Comparison of ENCODE assay signal across 18 cellular contexts in genomic region chr12:108117163-108117849, GRCh38. TPM values are rescaled to one million over a fixed set of nuclear protein-coding genes. Genes with fewer than 3 reads are reported as not detected.
A peak's percentile ranks its signal among the peaks of the same experiment; 100 is the strongest.
DNase-seq lines count a peak whose midpoint lies in the region; ATAC-seq, FAIRE-seq and TF ChIP-seq lines count a peak whose summit lies in the region.
"Had no signal": no experiment of that assay in that cellular context is flagged by ENCODE, and none has a peak within 500 bp of the region (broad histone marks: within the 10 kb centered on the region; RNA-seq: fewer than 3 reads in every experiment).

No MANE protein-coding gene starts in this region.

- H4K5ac ChIP-seq in H9 (ENCODE audit: insufficient read length, low read depth, low read length) = no peak overlapping the region

- CTCF ChIA-PET in K562 (lab: Yijun Ruan, JAX; ENCODE audit: low intra/inter-chr PET ratio) = no interaction called here

- in situ Hi-C loops in K562 (cut with MboI) = no loop called here

- H3K18ac ChIP-seq in H9 (ENCODE audit: insufficient read length, low read depth, low read length) (no peak overlapping the region), mesenchymal stem cell (ENCODE audit: low read depth in 1 of 2, low read length in 2 of 2) (no peak overlapping the region)

- H3K79me2 ChIP-seq in H9 (ENCODE audit: insufficient read depth, low read length) = no peaks in the 10 kb centered on the region
- peaks cover 10% of the 10 kb centered on the region; the same call in 2 of the 3 replicates for H3K79me2 ChIP-seq in K562 (ENCODE audit: control insufficient read depth, insufficient read depth, low read length)

- TF ChIP-seq CTCF in H9 (conservative IDR thresholded peaks at IDR 0.05) (no peak), K562 (IDR thresholded peaks at IDR 0.05 in 2 of 3, conservative IDR thresholded peaks at IDR 0.05 in 1 of 3; ENCODE audit: insufficient read depth in 2 of 3, low read depth in 1 of 3, low read length in 3 of 3) (no peak), omental fat pad (IDR thresholded peaks at IDR 0.05) (no peak)

- no peaks in the 10 kb centered on the region for H3K9me1 ChIP-seq in K562 (ENCODE audit: control insufficient read depth, insufficient read depth, low read length)

- H3K23ac ChIP-seq in H9 (ENCODE audit: insufficient read length, low read depth, low read length) (no peak overlapping the region), mesenchymal stem cell (ENCODE audit: low read length in 2 of 2) (no peak overlapping the region)

- H3K4me1 Mint-ChIP-seq in H9 = peaks cover 43 to 57% of the 10 kb centered on the region in 2 experiments

- peak; percentile 62 for DNase-seq in H9
- DNase-seq in NCI-H2171 treated with DMSO at 0.1 percent for 48 hours (lab: John Stamatoyannopoulos, UW) = peak; percentile 70
- peak; percentile 78 to 93 (median 86) for DNase-seq in K562 (ENCODE audit: extremely low read depth in 1 of 4, low spot score in 3 of 4)
- no peak for DNase-seq in mesenchymal stem cell
- no peak for DNase-seq in omental fat pad (ENCODE audit: low spot score)
- no peak for DNase-seq in activated T-cell treated with anti-CD3 and anti-CD28 coated beads for 4 hours
- DNase-seq: activated CD4-positive, alpha-beta memory T cell treated with anti-CD3 and anti-CD28 coated beads, Interleukin-2, amount 10 ng/mL, durations not matched to agents 7 days and 5 days; activated T-cell treated with anti-CD3 and anti-CD28 coated beads, Interleukin-2, amount 50 U/mL, for 72 hours; effector CD4-positive, alpha-beta T cell; kidney glomerular epithelial cell; NCI-H187 treated with DMSO at 0.1 percent for 48 hours; stimulated activated naive CD4-positive, alpha-beta T cell; SW 1271; transverse colon had no signal

- no peak overlapping the region for H2BK120ac ChIP-seq in H9 (ENCODE audit: low read depth, low read length, poor library complexity, severe bottlenecking)
- no peak overlapping the region for H2BK120ac ChIP-seq in mesenchymal stem cell (ENCODE audit: low read depth, low read length)

- H3K36me3 Mint-ChIP-seq in H9 (ENCODE audit: insufficient read depth in 1 of 3, low read depth in 3 of 3) = no peaks in the 10 kb centered on the region; a peak in 1 of 7 replicates

- H2AFZ ChIP-seq in H9 (ENCODE audit: low read length) (no peak overlapping the region), K562 (ENCODE audit: low read depth, low read length) (peak overlapping the region; percentile 51; the same call in 1 of the 2 replicates), mesenchymal stem cell (ENCODE audit: low read depth, low read length) (no peak overlapping the region)

- H3K27me3 Mint-ChIP-seq in H9 (ENCODE audit: low read depth) = no peaks in the 10 kb centered on the region; the same call in 1 of the 2 replicates

- no peak overlapping the region for H3K4me3 Mint-ChIP-seq in H9
- H3K4me3 Mint-ChIP-seq: activated CD4-positive, alpha-beta memory T cell treated with anti-CD3 and anti-CD28 coated beads, Interleukin-2, amount 10 ng/mL, durations not matched to agents 7 days and 5 days; activated T-cell treated with anti-CD3 and anti-CD28 coated beads, Interleukin-2, amount 50 U/mL, for 72 hours; neural crest cell had no signal

- H3T11ph ChIP-seq in H9 (ENCODE audit: low read length) = no peak overlapping the region

- H3K27ac Mint-ChIP-seq in H9 = 0 out of 7 replicates have a peak overlapping the region, but pooled peaks of 1 of the 3 experiments have one; percentile 5
- H3K27ac Mint-ChIP-seq: activated CD4-positive, alpha-beta memory T cell treated with anti-CD3 and anti-CD28 coated beads, Interleukin-2, amount 10 ng/mL, durations not matched to agents 7 days and 5 days; activated T-cell treated with anti-CD3 and anti-CD28 coated beads, Interleukin-2, amount 50 U/mL, for 72 hours had no signal

- no peak overlapping the region for H2BK5ac ChIP-seq in H9 (ENCODE audit: insufficient read length, low read length)
- H2BK5ac ChIP-seq in mesenchymal stem cell (ENCODE audit: low read depth, low read length, poor library complexity, severe bottlenecking) = no peak overlapping the region

- H3K4me1 ChIP-seq in H9 (ENCODE audit: insufficient read depth, low read length) (peaks cover 17% of the 10 kb centered on the region; the same call in 1 of the 2 replicates), K562 (replicated peaks in 1 of 2; ENCODE audit: control insufficient read depth in 2 of 2, insufficient read depth in 2 of 2, low read length in 2 of 2) (peaks cover 32 to 66% of the 10 kb centered on the region in 2 experiments), mesenchymal stem cell (ENCODE audit: control insufficient read depth, insufficient read depth, low read depth, low read length) (no peaks in the 10 kb centered on the region)

- no peak overlapping the region for H3K4ac ChIP-seq in H9 (ENCODE audit: low read depth, low read length)
- no peak overlapping the region for H3K4ac ChIP-seq in mesenchymal stem cell (ENCODE audit: low read depth in 1 of 2, low read length in 2 of 2)

- peak; percentile 86 for FAIRE-seq in K562 (lab: Jason Lieb, UNC)
- FAIRE-seq: H54 had no signal

- intact Hi-C loops in K562 (cut with micrococcal nuclease) = loop anchor here (1.0 kb wide), 1 partner anchor 12 kb away; the partner anchor contains the start of gene WSCD2

- BruUV-seq in K562 (replicated peaks; lab: Mats Ljungman, UMichigan) = no TSS peak

- H3K14ac ChIP-seq in H9 (ENCODE audit: insufficient read depth, low read length) (no peak overlapping the region), mesenchymal stem cell (ENCODE audit: low read length in 2 of 2) (no peak overlapping the region)

- no peak for TF ChIP-seq RAD21 in K562 (CRISPR knock-in tag; conservative IDR thresholded peaks at IDR 0.05 in 1 of 2, IDR thresholded peaks at IDR 0.05 in 1 of 2)

- no peak overlapping the region for H2AK5ac ChIP-seq in H9 (ENCODE audit: insufficient read length, low read length)
- no peak overlapping the region for H2AK5ac ChIP-seq in mesenchymal stem cell (ENCODE audit: low read length, severe bottlenecking)

- H3K56ac ChIP-seq in H9 (ENCODE audit: insufficient read length, low read depth, low read length) = no peak overlapping the region

- H3K9ac ChIP-seq in H9 (ENCODE audit: extremely low read depth, insufficient read length, low read length) (no peak overlapping the region), K562 (ENCODE audit: insufficient read depth in 1 of 2, low read depth in 2 of 2, low read length in 2 of 2) (peak overlapping the region in 1 of 2 experiments; percentile 31; a peak in 1 of 4 replicates), mesenchymal stem cell (ENCODE audit: low read length) (no peak overlapping the region)

- H3K4me3 ChIP-seq in K562 = no peak overlapping the region
- no peak overlapping the region for H3K4me3 ChIP-seq in mesenchymal stem cell (ENCODE audit: insufficient read depth in 1 of 2, low read depth in 1 of 2, low read length in 2 of 2)
- H3K4me3 ChIP-seq: transverse colon had no signal

- H4K91ac ChIP-seq in H9 (ENCODE audit: insufficient read length, low read depth, low read length) (no peak overlapping the region), mesenchymal stem cell (ENCODE audit: low read length) (no peak overlapping the region)

- no peaks in the 10 kb centered on the region for H3K79me1 ChIP-seq in H9 (ENCODE audit: insufficient read depth, low read depth, low read length, poor library complexity, severe bottlenecking)
- H3K79me1 ChIP-seq in mesenchymal stem cell (replicated peaks; ENCODE audit: low read length, poor library complexity, severe bottlenecking) = no peaks in the 10 kb centered on the region

- H4K20me1 ChIP-seq in H9 (ENCODE audit: control insufficient read depth, insufficient read depth, insufficient read length) (no peaks in the 10 kb centered on the region), K562 (replicated peaks; ENCODE audit: control insufficient read depth, insufficient read depth, low read length) (no peaks in the 10 kb centered on the region)

- TF ChIP-seq EP300 in K562 (IDR thresholded peaks at IDR 0.05; ENCODE audit: low read length) = peak; percentile 58

- TF ChIP-seq POLR2A in K562 (conservative IDR thresholded peaks at IDR 0.05) = peak; percentile 99

- H3K9me3 Mint-ChIP-seq in H9 = no peaks in the 10 kb centered on the region; a peak in 2 of 5 replicates
- H3K9me3 Mint-ChIP-seq: activated CD4-positive, alpha-beta memory T cell treated with anti-CD3 and anti-CD28 coated beads, Interleukin-2, amount 10 ng/mL, durations not matched to agents 7 days and 5 days; activated T-cell treated with anti-CD3 and anti-CD28 coated beads, Interleukin-2, amount 50 U/mL, for 72 hours; neural crest cell had no signal

- WGBS in H9 (ENCODE audit: extremely low coverage, insufficient read length, low lambda C conversion rate) = no CpG with 5 or more reads among the region's 6 CpGs
- 22% methylated on average over 6 of the region's 6 CpGs for WGBS in K562 (ENCODE audit: insufficient coverage, low coverage, missing lambda C conversion rate)
- 74% methylated on average over 5 of the region's 6 CpGs for WGBS in mesenchymal stem cell

- no peaks in the 10 kb centered on the region for H3K23me2 ChIP-seq in H9 (ENCODE audit: insufficient read length, low read depth, low read length, poor library complexity, severe bottlenecking)

- H3K27ac ChIP-seq in H9 (ENCODE audit: insufficient read length, low read depth, low read length) (no peak overlapping the region), K562 (ENCODE audit: extremely low read depth, low read depth, low read length) (peak overlapping the region; percentile 90), mesenchymal stem cell (ENCODE audit: low read length, poor library complexity, severe bottlenecking) (no peak overlapping the region)
- H3K27ac ChIP-seq: transverse colon had no signal

- H3K4me2 ChIP-seq in H9 (ENCODE audit: insufficient read depth, insufficient read length, low read length) = no peak overlapping the region
- H3K4me2 ChIP-seq in K562 (ENCODE audit: insufficient read depth, low read length) = no peak overlapping the region
- peak overlapping the region; percentile 19 for H3K4me2 ChIP-seq in mesenchymal stem cell (ENCODE audit: low read length, poor library complexity, severe bottlenecking)

- H3K36me3 ChIP-seq in K562 (ENCODE audit: control insufficient read depth, insufficient read depth, low read length) (no peaks in the 10 kb centered on the region), mesenchymal stem cell (ENCODE audit: control insufficient read depth in 1 of 2, insufficient read depth in 2 of 2, low read depth in 1 of 2, low read length in 2 of 2) (no peaks in the 10 kb centered on the region)
- H3K36me3 ChIP-seq: transverse colon had no signal

- H2BK20ac ChIP-seq in H9 (ENCODE audit: low read depth, low read length, poor library complexity, severe bottlenecking) = no peak overlapping the region

- H4K8ac ChIP-seq in H9 (replicated peaks; ENCODE audit: insufficient read length, low read depth, low read length) (no peak overlapping the region), mesenchymal stem cell (ENCODE audit: low read length) (no peak overlapping the region)

- ATAC-seq in K562 (peak; percentile 87), omental fat pad (ENCODE audit: low FRiP score) (no peak), HG03439 (IDR thresholded peaks at IDR 0.05; ENCODE audit: unreplicated experiment) (no peak), GM19035 (IDR thresholded peaks at IDR 0.05; ENCODE audit: unreplicated experiment) (no peak)
- ATAC-seq: activated T-cell treated with anti-CD3 and anti-CD28 coated beads, Interleukin-2, amount 50 U/mL, for 72 hours had no signal

- H2BK12ac ChIP-seq in H9 (ENCODE audit: insufficient read length, low read depth, low read length) (no peak overlapping the region), mesenchymal stem cell (ENCODE audit: low read length in 2 of 2) (no peak overlapping the region)

- H2BK15ac ChIP-seq in H9 (ENCODE audit: low read depth, low read length) (no peak overlapping the region), mesenchymal stem cell (ENCODE audit: low read depth, poor library complexity, severe bottlenecking) (no peak overlapping the region)

- no peaks in the 10 kb centered on the region for H3K27me3 ChIP-seq in H9 (ENCODE audit: insufficient read depth, low read length)
- no peaks in the 10 kb centered on the region for H3K27me3 ChIP-seq in K562 (ENCODE audit: control insufficient read depth in 2 of 2, insufficient read depth in 2 of 2, low read length in 2 of 2)
- peaks cover 4 to 50% of the 10 kb centered on the region in 2 experiments for H3K27me3 ChIP-seq in mesenchymal stem cell (ENCODE audit: control insufficient read depth in 1 of 2, insufficient read depth in 1 of 2, low read length in 2 of 2)
- H3K27me3 ChIP-seq: transverse colon had no signal

- no peaks in the 10 kb centered on the region for H3K9me3 ChIP-seq in H9 (ENCODE audit: control insufficient read depth, low read depth, low read length)
- H3K9me3 ChIP-seq in K562 (replicated peaks; ENCODE audit: control insufficient read depth, insufficient read depth, low read depth, low read length) = no peaks in the 10 kb centered on the region
- H3K9me3 ChIP-seq in mesenchymal stem cell (ENCODE audit: control insufficient read depth, low read length) = no peaks in the 10 kb centered on the region
- H3K9me3 ChIP-seq: transverse colon had no signal

- POLR2A ChIA-PET in K562 (lab: Yijun Ruan, JAX) = interaction anchor here (0.5 to 1.7 kb wide), 11 partner anchors 9 to 626 kb away, joined by 3 to 6 read pairs (median 3); partner anchors contain the start of gene WSCD2

RNA-seq across cellular contexts. Expression of gene WSCD2, which starts 11.8 kb away (rescaled TPM):
- total RNA-seq in H9 (2021) = 0.92 and 1.2 TPM in 2 replicates
- total RNA-seq in K562 (2011; cell fraction: chromatin; rRNA removed; ENCODE audit: low replicate concordance) = 0.65 and 4.6 TPM in 2 replicates
- total RNA-seq in K562 (2011; cell fraction: nucleolus; rRNA removed) = 0.33 and 1.8 TPM in 2 replicates
- total RNA-seq in K562 (2011; cell fraction: nucleoplasm; rRNA removed) = 2.8 and 3.4 TPM in 2 replicates
- total RNA-seq in K562 (2014; rRNA removed) = 4.0 and 4.9 TPM in 2 replicates
- total RNA-seq in K562 (2014; rRNA removed; fragmentation: Illumina TruSeq; extraction: Trizol) = 3.0 TPM in 2 replicates
- total RNA-seq in K562 (2015; rRNA removed; fragmentation: Illumina TruSeq; extraction: Trizol) = 13.9 and 14.1 TPM in 2 replicates
- total RNA-seq in K562 (2021) = 4.0 and 5.0 TPM in 2 replicates
- 0.88 and 0.91 TPM in 2 replicates for polyA plus RNA-seq in K562 (2011; rRNA removed)
- 0.15 and 0.38 TPM in 2 replicates for polyA plus RNA-seq in K562 (2011; cell fraction: cytosol; rRNA removed)
- 0.50 and 1.4 TPM in 2 replicates for polyA plus RNA-seq in K562 (2011; cell fraction: nucleus; rRNA removed)
- 9.3 and 12.5 TPM in 2 replicates for polyA plus RNA-seq in K562 (2012)
- polyA plus RNA-seq in K562 (2014; fragmentation: Illumina TruSeq; extraction: Trizol) = 2.8 and 5.2 TPM in 2 replicates
- polyA plus RNA-seq in K562 (2014; fragmentation: Nextera tagmentation; extraction: Ambion mirVana) = under 1 TPM; 0.72 to 0.89 TPM
- 4.1 and 6.0 TPM in 2 replicates for polyA plus RNA-seq in K562 (2014; rRNA removed)
- polyA minus RNA-seq in K562 (2011; rRNA and poly(A)+ RNA removed) = 0.11 and 0.57 TPM in 2 replicates
- polyA minus RNA-seq in K562 (2011; cell fraction: cytosol; rRNA and poly(A)+ RNA removed) = 1.2 TPM in 1 of 2 replicates, not detected in the other
- 0.67 and 3.7 TPM in 2 replicates for polyA minus RNA-seq in K562 (2011; cell fraction: nucleus; rRNA and poly(A)+ RNA removed)
- polyA plus RNA-seq in mesenchymal stem cell (2013, experiment 1 of 2) = not detected
- not detected for polyA plus RNA-seq in mesenchymal stem cell (2013, experiment 2 of 2)
- 1 to 10 TPM in 1 of 4 donors, under 1 TPM in 2, not detected in 1; 0.46 to 1.3 (median 0.50) TPM for total RNA-seq in omental fat pad
- total RNA-seq: activated CD4-positive, alpha-beta memory T cell treated with anti-CD3 and anti-CD28 coated beads, Interleukin-2, amount 10 ng/mL, durations not matched to agents 7 days and 5 days; activated T-cell treated with anti-CD3 and anti-CD28 coated beads, Interleukin-2, amount 50 U/mL, for 72 hours had no signal

Comparison
In these comparisons a context has a peak if more than half of its experiments do, and no peak if none do; other contexts are left out.
1. DNase-seq: peak in H9 (single experiment), NCI-H2171 treated with DMSO at 0.1 percent for 48 hours (single experiment) and K562 (4 of 4); none in mesenchymal stem cell (single experiment), omental fat pad (single experiment) and activated T-cell treated with anti-CD3 and anti-CD28 coated beads for 4 hours (single experiment).